In the genomic region with DNA sequence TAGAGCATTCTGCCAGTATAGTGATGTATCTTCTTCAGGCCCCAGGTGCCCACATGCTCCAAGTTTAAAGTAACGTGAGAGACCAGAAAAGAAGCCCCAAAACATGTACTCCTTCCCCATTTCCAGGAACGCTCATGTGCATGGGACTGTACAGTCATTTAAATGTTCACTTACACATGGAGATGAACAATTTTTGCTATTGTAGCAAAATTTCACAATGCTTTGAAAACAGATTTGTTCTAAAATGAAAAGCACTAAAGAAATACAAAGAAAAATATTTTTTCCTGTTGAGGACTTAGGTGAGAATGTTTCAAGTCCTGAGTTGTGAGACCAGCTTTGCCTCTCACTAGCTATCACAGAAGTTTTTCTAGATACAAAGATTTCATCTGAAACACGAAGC, we compare ENCODE assay signal across 2 cellular contexts.
A peak's percentile ranks its signal among the peaks of the same experiment; 100 is the strongest.
TF ChIP-seq lines count a peak whose summit lies in the region.

No MANE protein-coding gene starts in this region.

TF ChIP-seq in A549, 52 proteins besides CTCF, POLR2A, EP300 and RAD21 (continued from another document):
- TF ChIP-seq ZC3H11A (IDR thresholded peaks at IDR 0.05) (no peak), MAFK (IDR thresholded peaks at IDR 0.05; ENCODE audit: partially characterized antibody) (peak; percentile 49), CEBPB (IDR thresholded peaks at IDR 0.05) (no peak), KDM5A (IDR thresholded peaks at IDR 0.05) (no peak)
TF ChIP-seq in A549: peak in this region for 1.

TF ChIP-seq in IMR-90, 13 proteins besides CTCF, POLR2A, EP300 and RAD21:
- TF ChIP-seq RCOR1 (IDR thresholded peaks at IDR 0.05; ENCODE audit: insufficient replicate concordance, low read length) (no peak), MAFK (IDR thresholded peaks at IDR 0.05; ENCODE audit: low read depth, low read length) (peak; percentile 27; the same call in 1 of the 2 replicates), MXI1 (IDR thresholded peaks at IDR 0.05; ENCODE audit: borderline replicate concordance, low read depth, low read length) (no peak), BHLHE40 (IDR thresholded peaks at IDR 0.05; ENCODE audit: low read depth, low read length) (no peak)
